In the genomic region with DNA sequence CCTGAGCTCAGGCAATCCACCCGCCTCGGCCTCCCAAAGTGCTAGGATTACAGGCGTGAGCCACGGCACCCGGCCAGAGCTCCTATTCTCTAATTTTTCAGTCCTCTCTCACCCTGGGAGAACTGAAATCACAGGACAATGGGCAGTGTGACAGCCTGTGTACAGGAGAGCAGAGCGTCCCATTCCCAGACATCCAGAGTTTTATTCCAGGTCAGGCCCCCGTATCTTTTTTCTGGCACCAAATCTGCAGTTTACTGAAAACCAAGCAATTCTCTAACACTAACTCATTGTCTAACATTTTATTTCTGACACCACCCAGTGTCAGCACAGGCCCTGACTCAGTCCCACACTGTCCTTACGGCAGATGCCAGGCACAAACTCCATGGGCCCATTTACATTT, we compare ENCODE assay signal across 13 cellular contexts. TPM values are rescaled to one million over a fixed set of nuclear protein-coding genes. Genes with fewer than 3 reads are reported as not detected.
DNase-seq lines count a peak whose midpoint lies in the region; TF ChIP-seq lines count a peak whose summit lies in the region.
"Had no signal": no experiment of that assay in that cellular context is flagged by ENCODE, and none has a peak within 500 bp of the region (broad histone marks: within the 10 kb centered on the region; RNA-seq: fewer than 3 reads in every experiment).

No MANE protein-coding gene starts in this region.

- H3K36me3 Mint-ChIP-seq in MCF 10A (ENCODE audit: insufficient read depth, unreplicated experiment) (peaks cover 35% of the 10 kb centered on the region), type B pancreatic cell (peaks cover 36% of the 10 kb centered on the region)
- peaks cover 88% of the 10 kb centered on the region for H3K36me3 Mint-ChIP-seq in T-helper 2 cell treated with Interferon-gamma antibody and Interleukin-4, amounts not matched to agents 5 μg/mL and 100 μg/mL, for 36 hours (ENCODE audit: low read depth)

- H3K9me3 Mint-ChIP-seq in MCF 10A (ENCODE audit: unreplicated experiment) (peaks cover 9% of the 10 kb centered on the region), type B pancreatic cell (peaks cover 10% of the 10 kb centered on the region)
- H3K9me3 Mint-ChIP-seq in T-helper 2 cell treated with Interferon-gamma antibody and Interleukin-4, amounts not matched to agents 5 μg/mL and 100 μg/mL, for 36 hours, result peaks cover 62% of the 10 kb centered on the region

- TF ChIP-seq POLR2A in breast epithelium (IDR thresholded peaks at IDR 0.05), result no peak

- H3K4me3 Mint-ChIP-seq in MCF 10A (ENCODE audit: unreplicated experiment), result no peak overlapping the region
- H3K4me3 Mint-ChIP-seq in type B pancreatic cell, result no peak overlapping the region
- H3K4me3 Mint-ChIP-seq in T-helper 2 cell treated with Interferon-gamma antibody and Interleukin-4, amounts not matched to agents 5 μg/mL and 100 μg/mL, for 36 hours, result no peak overlapping the region

- intact Hi-C loops in breast epithelium (cut with DNase I; ENCODE audit: low total_unique reads), result no loop called here
- intact Hi-C loops in MCF 10A (cut with micrococcal nuclease), result no loop called here
- intact Hi-C loops in head of caudate nucleus (cut with DNase I), result no loop called here

- no peaks in the 10 kb centered on the region for H3K27me3 ChIP-seq in breast epithelium
- H3K27me3 ChIP-seq: SJCRH30 had no signal

- BruUV-seq in MCF 10A (replicated peaks; lab: Mats Ljungman, UMichigan), result no TSS peak

- peaks cover 5 to 9% of the 10 kb centered on the region in 2 donors for H3K9me3 ChIP-seq in breast epithelium

- POLR2A ChIA-PET in MCF 10A (lab: Yijun Ruan, JAX), result no interaction called here

- no peaks in the 10 kb centered on the region for H3K36me3 ChIP-seq in breast epithelium

- H3K27me3 Mint-ChIP-seq in MCF 10A (ENCODE audit: insufficient read depth, unreplicated experiment) (no peaks in the 10 kb centered on the region), type B pancreatic cell (no peaks in the 10 kb centered on the region)
- H3K27me3 Mint-ChIP-seq in T-helper 2 cell treated with Interferon-gamma antibody and Interleukin-4, amounts not matched to agents 5 μg/mL and 100 μg/mL, for 36 hours (ENCODE audit: low read depth), result no peaks in the 10 kb centered on the region

- H3K27ac ChIP-seq in breast epithelium, result peak overlapping the region; percentile 74 to 88
- H3K27ac ChIP-seq: SJCRH30, VCaP had no signal

- H3K4me1 ChIP-seq in breast epithelium, result no peaks in the 10 kb centered on the region
- H3K4me1 ChIP-seq: SJCRH30 had no signal

- CTCF ChIA-PET in MCF 10A (lab: Yijun Ruan, JAX), result no interaction called here

- H3K4me1 Mint-ChIP-seq in MCF 10A (ENCODE audit: insufficient read depth, unreplicated experiment) (no peaks in the 10 kb centered on the region), type B pancreatic cell (ENCODE audit: unreplicated experiment) (peaks cover under 1% of the 10 kb centered on the region)
- peaks cover 4% of the 10 kb centered on the region for H3K4me1 Mint-ChIP-seq in T-helper 2 cell treated with Interferon-gamma antibody and Interleukin-4, amounts not matched to agents 5 μg/mL and 100 μg/mL, for 36 hours (ENCODE audit: low read depth)

- no peak overlapping the region for H3K27ac Mint-ChIP-seq in MCF 10A (ENCODE audit: low read depth, unreplicated experiment)
- H3K27ac Mint-ChIP-seq in type B pancreatic cell, result peak overlapping the region; percentile 34
- H3K27ac Mint-ChIP-seq in T-helper 2 cell treated with Interferon-gamma antibody and Interleukin-4, amounts not matched to agents 5 μg/mL and 100 μg/mL, for 36 hours, result no peak overlapping the region

- peak overlapping the region in 1 of 3 donors; percentile 23 for H3K4me3 ChIP-seq in breast epithelium
- H3K4me3 ChIP-seq: SJCRH30, skin epidermis had no signal

- TF ChIP-seq CTCF in breast epithelium (IDR thresholded peaks at IDR 0.05) (no peak), MCF 10A (IDR thresholded peaks at IDR 0.05; ENCODE audit: unreplicated experiment) (no peak), type B pancreatic cell (conservative IDR thresholded peaks at IDR 0.05) (no peak)

- DNase-seq in breast epithelium (ENCODE audit: low spot score in 2 of 2), result peak in 1 of 2 donors; percentile 63
- no peak for DNase-seq in MCF 10A (ENCODE audit: unreplicated experiment)
- DNase-seq in head of caudate nucleus, result peak; percentile 36 to 91 (median 69)
- peak in 51 of 56 donors; percentile 4 to 81 (median 55) for DNase-seq in nucleus accumbens (lab: John Stamatoyannopoulos, UW)
- no peak for DNase-seq in type B pancreatic cell (ENCODE audit: extremely low spot score, unreplicated experiment)
- DNase-seq in SKM-1 (lab: John Stamatoyannopoulos, UW; ENCODE audit: unreplicated experiment), result no peak
- DNase-seq in T-helper 1 cell, result no peak
- DNase-seq in T-helper 2 cell treated with Interferon-gamma antibody and Interleukin-4, amounts not matched to agents 5 μg/mL and 100 μg/mL, for 36 hours (ENCODE audit: low spot score), result no peak
- DNase-seq: 8988T, NCI-H1417 treated with DMSO at 0.1 percent for 48 hours, SJCRH30 had no signal

RNA-seq across cellular contexts. Expression of gene ZNF708, which starts 6.7 kb away (rescaled TPM):
- total RNA-seq in breast epithelium (10 to 100 TPM; 13.1 to 29.6 (median 22.6) TPM), MCF 10A (2022) (5.3 and 7.8 TPM in 2 replicates), type B pancreatic cell (ENCODE audit: low replicate concordance) (14.8 and 17.0 TPM in 2 replicates)

RNA-seq across cellular contexts. Expression of gene ZNF738, which starts 36.3 kb away (rescaled TPM):
- total RNA-seq in breast epithelium (1 to 10 TPM; 7.8 to 9.5 (median 8.8) TPM), MCF 10A (2022) (3.4 and 4.3 TPM in 2 replicates), type B pancreatic cell (ENCODE audit: low replicate concordance) (16.3 and 47.7 TPM in 2 replicates)

Comparison
In these comparisons a context has a peak if more than half of its experiments do, and no peak if none do; other contexts are left out.
1. DNase-seq: peak in head of caudate nucleus (42 of 42) and nucleus accumbens (51 of 56); none in MCF 10A (single experiment), type B pancreatic cell (single experiment), SKM-1 (single experiment), T-helper 1 cell (0 of 5) and T-helper 2 cell treated with Interferon-gamma antibody and Interleukin-4, amounts not matched to agents 5 μg/mL and 100 μg/mL, for 36 hours (single experiment).